In the genomic region with DNA sequence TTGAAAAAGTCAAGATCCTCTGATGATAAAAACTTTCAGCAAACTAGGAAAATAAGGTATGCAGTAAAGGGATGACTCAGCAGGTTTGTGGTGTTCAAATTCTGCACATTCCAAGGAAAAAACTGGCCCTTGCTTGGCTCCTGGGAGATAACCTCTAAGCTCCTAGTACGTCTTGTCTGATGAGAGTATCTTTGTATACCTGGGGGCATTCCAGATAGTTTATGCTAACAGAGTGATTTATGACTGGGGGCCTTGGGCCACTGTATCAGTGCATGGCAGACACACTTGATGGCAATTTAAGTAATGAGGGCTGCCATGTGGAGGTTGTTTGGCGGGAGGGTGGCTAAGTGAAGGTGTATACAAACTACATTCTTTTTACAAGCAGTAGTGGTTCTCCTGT, we compare ENCODE assay signal across 16 cellular contexts. TPM values are rescaled to one million over a fixed set of nuclear protein-coding genes. Genes with fewer than 3 reads are reported as not detected.
DNase-seq lines count a peak whose midpoint lies in the region; ATAC-seq and TF ChIP-seq lines count a peak whose summit lies in the region.
"Had no signal": no experiment of that assay in that cellular context is flagged by ENCODE, and none has a peak within 500 bp of the region (broad histone marks: within the 10 kb centered on the region; RNA-seq: fewer than 3 reads in every experiment).

No MANE protein-coding gene starts in this region.

- H3K27me3 Mint-ChIP-seq in Caco-2 (ENCODE audit: insufficient read depth, unreplicated experiment), result no peaks in the 10 kb centered on the region
- H3K27me3 Mint-ChIP-seq: CD4-positive, CD25-positive, alpha-beta regulatory T cell had no signal

- H4K8ac ChIP-seq in mesendoderm (ENCODE audit: low read depth, low read length), result no peak overlapping the region

- H3K79me2 ChIP-seq in mesendoderm (ENCODE audit: control insufficient read depth, insufficient read depth, low read length), result no peaks in the 10 kb centered on the region

- peak; percentile 53 to 74 for DNase-seq in Caco-2
- peak; percentile 50 for DNase-seq in LHCN-M2 (ENCODE audit: low read depth)
- peak; percentile 36 for DNase-seq in dedifferentiated amniotic fluid mesenchymal stem cell (ENCODE audit: extremely low spot score)
- peak; percentile 80 for DNase-seq in mesendoderm
- DNase-seq in RPMI8226, result no peak
- no peak for DNase-seq in putamen (ENCODE audit: low spot score)
- no peak for DNase-seq in DMS 273 treated with DMSO at 0.1 percent for 48 hours (lab: John Stamatoyannopoulos, UW)
- no peak for DNase-seq in aorta
- DNase-seq: activated CD4-positive, alpha-beta T cell treated with anti-CD3 and anti-CD28 coated beads, Interleukin-2, amount 50 U/mL, for 48 hours; activated gamma-delta T cell; CD4-positive, CD25-positive, alpha-beta regulatory T cell; central memory CD4-positive, alpha-beta T cell; erythroblast; immature natural killer cell; NCI-H2227 treated with DMSO at 0.1 percent for 48 hours; OCI-M1 had no signal

- H2BK15ac ChIP-seq in mesendoderm (replicated peaks; ENCODE audit: low read depth), result no peak overlapping the region

- no peak overlapping the region for H3K4ac ChIP-seq in mesendoderm (ENCODE audit: low read depth, low read length)

- ATAC-seq in aorta (ENCODE audit: low FRiP score), result no peak

- H2BK120ac ChIP-seq in mesendoderm (ENCODE audit: low read depth, low read length), result no peak overlapping the region

- TF ChIP-seq CTCF in Caco-2 (IDR thresholded peaks at IDR 0.05; ENCODE audit: insufficient read depth in 1 of 2, low read depth in 1 of 2, low read length in 1 of 2, severe bottlenecking in 1 of 2, unreplicated experiment in 1 of 2), result no peak

- H3K4me1 ChIP-seq in Caco-2, result peaks cover 22% of the 10 kb centered on the region
- no peaks in the 10 kb centered on the region for H3K4me1 ChIP-seq in mesendoderm (ENCODE audit: control insufficient read depth, low read depth, low read length)
- no peaks in the 10 kb centered on the region for H3K4me1 ChIP-seq in aorta (ENCODE audit: control insufficient read depth in 1 of 2, insufficient read depth in 2 of 2, low read length in 2 of 2)

- H3K27ac ChIP-seq in mesendoderm (ENCODE audit: low read depth, low read length) (no peak overlapping the region), aorta (ENCODE audit: low read depth in 1 of 2, low read length in 2 of 2) (no peak overlapping the region)

- peaks cover 5% of the 10 kb centered on the region for H3K36me3 Mint-ChIP-seq in Caco-2 (ENCODE audit: insufficient read depth, unreplicated experiment)

- POLR2A ChIA-PET in Caco-2 (lab: Charles Lee), result no interaction called here

- H3K9ac ChIP-seq in mesendoderm (ENCODE audit: low read length), result no peak overlapping the region

- H3K4me3 Mint-ChIP-seq in Caco-2 (ENCODE audit: unreplicated experiment), result no peak overlapping the region
- H3K4me3 Mint-ChIP-seq: CD4-positive, CD25-positive, alpha-beta regulatory T cell; immature natural killer cell had no signal

- H3K79me1 ChIP-seq in mesendoderm (ENCODE audit: low read length), result no peaks in the 10 kb centered on the region

- H3K9me3 ChIP-seq in Caco-2 (no peaks in the 10 kb centered on the region), aorta (ENCODE audit: control insufficient read depth, low read length) (no peaks in the 10 kb centered on the region)

- H3K56ac ChIP-seq in mesendoderm (ENCODE audit: low read length), result no peak overlapping the region

- H3K4me1 Mint-ChIP-seq in Caco-2 (ENCODE audit: low read depth, unreplicated experiment), result peaks cover 8% of the 10 kb centered on the region
- H3K4me1 Mint-ChIP-seq: immature natural killer cell had no signal

- no peaks in the 10 kb centered on the region for H3K9me3 Mint-ChIP-seq in Caco-2 (ENCODE audit: unreplicated experiment)
- H3K9me3 Mint-ChIP-seq: CD4-positive, CD25-positive, alpha-beta regulatory T cell; immature natural killer cell had no signal

- H3K18ac ChIP-seq in mesendoderm (ENCODE audit: low read length), result peak overlapping the region; percentile 41

- H3K27ac Mint-ChIP-seq in Caco-2 (ENCODE audit: unreplicated experiment), result peak overlapping the region; percentile 36
- H3K27ac Mint-ChIP-seq: CD4-positive, CD25-positive, alpha-beta regulatory T cell; immature natural killer cell had no signal

- H2BK5ac ChIP-seq in mesendoderm (ENCODE audit: low read length), result no peak overlapping the region

- no peak overlapping the region for H3K4me3 ChIP-seq in Caco-2 (ENCODE audit: low read depth, low read length)
- H3K4me3 ChIP-seq in mesendoderm (ENCODE audit: low read length), result no peak overlapping the region
- no peak overlapping the region for H3K4me3 ChIP-seq in aorta (ENCODE audit: low read length in 2 of 2)

- H3K27me3 ChIP-seq in Caco-2 (replicated peaks; ENCODE audit: control insufficient read depth, insufficient read depth, low read length), result no peaks in the 10 kb centered on the region
- H3K27me3 ChIP-seq in mesendoderm (ENCODE audit: insufficient read depth, low read length, poor library complexity), result no peaks in the 10 kb centered on the region
- no peaks in the 10 kb centered on the region for H3K27me3 ChIP-seq in aorta (ENCODE audit: control insufficient read depth in 1 of 2, insufficient read depth in 2 of 2, low read length in 1 of 2)

- H4K5ac ChIP-seq in mesendoderm (ENCODE audit: low read length), result no peak overlapping the region

- no peak overlapping the region for H2AK5ac ChIP-seq in mesendoderm (ENCODE audit: low read length)

- no peaks in the 10 kb centered on the region; the same call in 1 of the 2 replicates for H3K36me3 ChIP-seq in Caco-2 (ENCODE audit: control insufficient read depth, insufficient read depth, low read length)
- no peaks in the 10 kb centered on the region for H3K36me3 ChIP-seq in mesendoderm (ENCODE audit: control insufficient read depth, insufficient read depth, low read length)
- H3K36me3 ChIP-seq in aorta (ENCODE audit: control insufficient read depth in 1 of 2, insufficient read depth in 2 of 2, low read length in 1 of 2), result no peaks in the 10 kb centered on the region

- WGBS in mesendoderm (ENCODE audit: extremely low coverage, insufficient coverage, low lambda C conversion rate), result no CpG with 5 or more reads among the region's 2 CpGs
- 72 to 81% methylated on average over 2 of the region's 2 CpGs for WGBS in aorta, 2 donors

- CTCF ChIA-PET in Caco-2 (lab: Charles Lee), result no interaction called here

- intact Hi-C loops in Caco-2 (cut with micrococcal nuclease; ENCODE audit: unreplicated experiment), result no loop called here
- intact Hi-C loops in aorta (cut with DNase I), result no loop called here

- H3K4me2 ChIP-seq in mesendoderm (ENCODE audit: low read length), result no peak overlapping the region

- H3K23ac ChIP-seq in mesendoderm (ENCODE audit: low read length), result no peak overlapping the region

- no TSS peak for BruUV-seq in Caco-2 (replicated peaks; lab: Mats Ljungman, UMichigan)

RNA-seq across cellular contexts. Expression of gene NSG1, which starts 56.9 kb away (rescaled TPM):
- total RNA-seq in Caco-2 (2022), result 5.5 and 7.2 TPM in 2 replicates
- 0.38 and 0.57 TPM in 2 replicates for total RNA-seq in LHCN-M2 (2014; rRNA removed)
- polyA plus RNA-seq in LHCN-M2 (2012), result 1.1 TPM
- polyA plus RNA-seq in mesendoderm (2013, experiment 1 of 2), result 24.5 TPM
- 28.1 TPM for polyA plus RNA-seq in mesendoderm (2013, experiment 2 of 2)
- under 1 TPM; 0.58 to 0.78 TPM for total RNA-seq in aorta
- 1 to 10 TPM in 1 of 2 donors, not detected in 1; 1.5 TPM for polyA plus RNA-seq in aorta

Comparison
In these comparisons a context has a peak if more than half of its experiments do, and no peak if none do; other contexts are left out.
1. DNase-seq: peak in Caco-2 (2 of 2), LHCN-M2 (single experiment), dedifferentiated amniotic fluid mesenchymal stem cell (single experiment) and mesendoderm (single experiment); none in RPMI8226 (single experiment), putamen (single experiment), DMS 273 treated with DMSO at 0.1 percent for 48 hours (single experiment) and aorta (0 of 2).